Comparison of ENCODE assay signal across 21 cellular contexts in the genomic region with DNA sequence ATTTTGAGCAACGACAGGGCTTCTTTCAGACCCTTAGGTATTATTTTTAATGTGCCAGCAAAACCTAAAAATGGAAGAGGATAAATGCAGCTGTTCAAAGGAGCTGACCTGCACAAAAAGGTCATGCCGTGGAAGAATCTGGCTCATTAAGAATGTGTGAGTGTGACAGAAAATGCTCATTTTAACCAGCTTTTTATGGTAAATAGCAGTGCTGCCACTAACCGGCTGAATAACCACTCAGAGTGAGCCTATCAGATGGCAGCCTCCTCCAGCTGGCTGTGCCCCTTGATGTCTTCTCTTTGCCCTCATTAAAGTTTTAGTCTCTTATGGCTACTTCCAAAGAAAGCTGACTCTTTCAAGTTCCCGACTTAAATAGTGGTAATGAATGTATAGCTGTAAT.
"Had no signal": no experiment of that assay in that cellular context is flagged by ENCODE, and none has a peak within 500 bp of the region (broad histone marks: within the 10 kb centered on the region; RNA-seq: fewer than 3 reads in every experiment).

No MANE protein-coding gene starts in this region.

- H3K36me3 Mint-ChIP-seq: memory B cell; naive thymus-derived CD4-positive, alpha-beta T cell; stimulated activated naive B cell treated with anti-CD40 and anti-IgM and Interleukin-4, amounts not matched to agents 10 μg/mL and 1 μg/mL and 100 μg/mL, for 72 hours had no signal

- H3K27me3 Mint-ChIP-seq: stimulated activated naive CD8-positive, alpha-beta T cell treated with anti-CD3 and anti-CD28 coated beads, Interleukin-15, Interleukin-2, amounts not matched to agents 100 ng/mL and 50 ng/mL, for 24 hours had no signal

- H3K4me1 ChIP-seq: psoas muscle, upper lobe of left lung had no signal

- DNase-seq: cortex of kidney; effector memory CD8-positive, alpha-beta T cell; erythroblast; mucosa of descending colon; naive thymus-derived CD4-positive, alpha-beta T cell; nephron progenitor cell; ovary; psoas muscle; right cardiac atrium; sigmoid colon; stimulated activated CD4-positive, alpha-beta T cell treated with anti-CD3 and anti-CD28 coated beads, Interleukin-15, amount 100 ng/mL, for 24 hours; stimulated activated CD4-positive, alpha-beta T cell treated with anti-CD3 and anti-CD28 coated beads, Interleukin-2, amount 100 ng/mL, for 48 hours; stimulated activated naive B cell treated with anti-CD40 and anti-IgM and Interleukin-4, amounts not matched to agents 10 μg/mL and 1 μg/mL and 100 μg/mL, for 72 hours; upper lobe of left lung had no signal

- ATAC-seq: effector memory CD8-positive, alpha-beta T cell; left lobe of liver; mucosa of descending colon; naive thymus-derived CD4-positive, alpha-beta T cell; psoas muscle; right cardiac atrium; stimulated activated naive B cell treated with anti-CD40 and anti-IgM and Interleukin-4, amounts not matched to agents 10 μg/mL and 1 μg/mL and 100 μg/mL, for 72 hours had no signal

- H3K4me1 Mint-ChIP-seq: memory B cell; stimulated activated naive B cell treated with anti-CD40 and anti-IgM and Interleukin-4, amounts not matched to agents 10 μg/mL and 1 μg/mL and 100 μg/mL, for 72 hours had no signal

- H3K36me3 ChIP-seq: ovary, sigmoid colon, thoracic aorta, tibial nerve, upper lobe of left lung had no signal

- H3K4me3 Mint-ChIP-seq: effector memory CD8-positive, alpha-beta T cell; memory B cell; naive thymus-derived CD4-positive, alpha-beta T cell; nephron progenitor cell; stimulated activated naive B cell treated with anti-CD40 and anti-IgM and Interleukin-4, amounts not matched to agents 10 μg/mL and 1 μg/mL and 100 μg/mL, for 72 hours; stimulated activated naive CD8-positive, alpha-beta T cell treated with anti-CD3 and anti-CD28 coated beads, Interleukin-15, Interleukin-2, amounts not matched to agents 100 ng/mL and 50 ng/mL, for 24 hours had no signal

- H3K27me3 ChIP-seq: ovary, sigmoid colon, tibial nerve, upper lobe of left lung had no signal

- H3K27ac ChIP-seq: ovary, psoas muscle, sigmoid colon, skin epidermis, thoracic aorta, tibial nerve, upper lobe of left lung had no signal

- H3K9me3 Mint-ChIP-seq: effector memory CD8-positive, alpha-beta T cell; memory B cell; stimulated activated naive B cell treated with anti-CD40 and anti-IgM and Interleukin-4, amounts not matched to agents 10 μg/mL and 1 μg/mL and 100 μg/mL, for 72 hours; stimulated activated naive CD8-positive, alpha-beta T cell treated with anti-CD3 and anti-CD28 coated beads, Interleukin-15, Interleukin-2, amounts not matched to agents 100 ng/mL and 50 ng/mL, for 24 hours had no signal

- H3K9me3 ChIP-seq: mucosa of descending colon, ovary, psoas muscle, sigmoid colon, thoracic aorta, upper lobe of left lung had no signal

- H3K27ac Mint-ChIP-seq: effector memory CD8-positive, alpha-beta T cell; memory B cell; nephron progenitor cell; stimulated activated naive B cell treated with anti-CD40 and anti-IgM and Interleukin-4, amounts not matched to agents 10 μg/mL and 1 μg/mL and 100 μg/mL, for 72 hours; stimulated activated naive CD8-positive, alpha-beta T cell treated with anti-CD3 and anti-CD28 coated beads, Interleukin-15, Interleukin-2, amounts not matched to agents 100 ng/mL and 50 ng/mL, for 24 hours had no signal

- H3K4me3 ChIP-seq: lung, mucosa of descending colon, ovary, psoas muscle, sigmoid colon, skin epidermis, thoracic aorta, tibial nerve, upper lobe of left lung had no signal
